24 cellular contexts compared by ENCODE assay signal in genomic region chr5:171849585-171850353, GRCh38.
"Had no signal": no experiment of that assay in that cellular context is flagged by ENCODE, and none has a peak within 500 bp of the region (broad histone marks: within the 10 kb centered on the region; RNA-seq: fewer than 3 reads in every experiment).

No MANE protein-coding gene starts in this region.

- H3K27me3 ChIP-seq: breast epithelium, esophagus squamous epithelium, hepatocyte, neutrophil, pancreas, spleen had no signal

- H3K4me2 ChIP-seq: hepatocyte had no signal

- H3K4me3 Mint-ChIP-seq: activated B cell treated with CpG ODN at 0.5 μM for 24 hours; activated CD8-positive, alpha-beta T cell treated with anti-CD3 and anti-CD28 coated beads for 36 hours; activated naive CD4-positive, alpha-beta T cell treated with anti-CD3 and anti-CD28 coated beads, Interleukin-2, amount 50 U/mL, for 24 hours; activated naive CD8-positive, alpha-beta T cell treated with anti-CD3 and anti-CD28 coated beads, Interleukin-2, amount 50 U/mL, for 24 hours; nephron; T-helper 17 cell had no signal

- H3K9me3 ChIP-seq: breast epithelium, esophagus squamous epithelium, neutrophil, pancreas, prostate gland, spleen, thoracic aorta had no signal

- DNase-seq: activated B cell treated with CpG ODN at 0.5 μM for 24 hours; activated CD4-positive, alpha-beta T cell treated with anti-CD3 and anti-CD28 coated beads, Interleukin-2, amount 50 U/mL, for 1 hour; activated CD8-positive, alpha-beta T cell treated with anti-CD3 and anti-CD28 coated beads for 36 hours; activated naive CD8-positive, alpha-beta T cell treated with anti-CD3 and anti-CD28 coated beads, Interleukin-2, amount 50 U/mL, for 24 hours; activated T-cell treated with anti-CD3 and anti-CD28 coated beads, Interleukin-2, amount 50 U/mL, for 48 hours; amygdala; effector CD8-positive, alpha-beta T cell; esophagus squamous epithelium; foreskin melanocyte; pancreas; retina; spleen; stimulated activated naive CD4-positive, alpha-beta T cell; T-helper 17 cell had no signal

- H3K4me3 ChIP-seq: breast epithelium, esophagus squamous epithelium, hepatocyte, lung, pancreas, prostate gland, spleen, thoracic aorta had no signal

- H2AFZ ChIP-seq: hepatocyte had no signal

- H3K4me1 ChIP-seq: breast epithelium, esophagus squamous epithelium, pancreas, prostate gland had no signal

- H3K36me3 ChIP-seq: breast epithelium, esophagus squamous epithelium, neutrophil, pancreas, prostate gland, thoracic aorta had no signal

- H3K27me3 Mint-ChIP-seq: activated B cell treated with CpG ODN at 0.5 μM for 24 hours; activated CD8-positive, alpha-beta T cell treated with anti-CD3 and anti-CD28 coated beads for 36 hours; activated naive CD4-positive, alpha-beta T cell treated with anti-CD3 and anti-CD28 coated beads, Interleukin-2, amount 50 U/mL, for 24 hours; activated naive CD8-positive, alpha-beta T cell treated with anti-CD3 and anti-CD28 coated beads, Interleukin-2, amount 50 U/mL, for 24 hours; T-helper 17 cell had no signal

- H3K4me1 Mint-ChIP-seq: activated B cell treated with CpG ODN at 0.5 μM for 24 hours; activated naive CD4-positive, alpha-beta T cell treated with anti-CD3 and anti-CD28 coated beads, Interleukin-2, amount 50 U/mL, for 24 hours; T-helper 17 cell had no signal

- H3K27ac ChIP-seq: breast epithelium, epithelial cell of prostate, esophagus squamous epithelium, hepatocyte, pancreas, prostate gland, spleen, thoracic aorta had no signal

- H3K27ac Mint-ChIP-seq: activated B cell treated with CpG ODN at 0.5 μM for 24 hours; activated CD8-positive, alpha-beta T cell treated with anti-CD3 and anti-CD28 coated beads for 36 hours; activated naive CD4-positive, alpha-beta T cell treated with anti-CD3 and anti-CD28 coated beads, Interleukin-2, amount 50 U/mL, for 24 hours; activated naive CD8-positive, alpha-beta T cell treated with anti-CD3 and anti-CD28 coated beads, Interleukin-2, amount 50 U/mL, for 24 hours; activated T-helper 2 cell treated with anti-CD3 and anti-CD28 coated beads, Interferon-gamma antibody, Interleukin-2, Interleukin-4, amounts not matched to agents 10 μg/mL and 5 μg/mL and 100 μg/mL, durations not matched to agents 14 hours and 24 hours and 36 hours; T-helper 17 cell had no signal

- H3K9me3 Mint-ChIP-seq: activated B cell treated with CpG ODN at 0.5 μM for 24 hours; activated CD8-positive, alpha-beta T cell treated with anti-CD3 and anti-CD28 coated beads for 36 hours; activated naive CD4-positive, alpha-beta T cell treated with anti-CD3 and anti-CD28 coated beads, Interleukin-2, amount 50 U/mL, for 24 hours; activated naive CD8-positive, alpha-beta T cell treated with anti-CD3 and anti-CD28 coated beads, Interleukin-2, amount 50 U/mL, for 24 hours; activated T-helper 2 cell treated with anti-CD3 and anti-CD28 coated beads, Interferon-gamma antibody, Interleukin-2, Interleukin-4, amounts not matched to agents 10 μg/mL and 5 μg/mL and 100 μg/mL, durations not matched to agents 14 hours and 24 hours and 36 hours; nephron had no signal

- ATAC-seq: activated CD8-positive, alpha-beta T cell treated with anti-CD3 and anti-CD28 coated beads for 36 hours; activated naive CD8-positive, alpha-beta T cell treated with anti-CD3 and anti-CD28 coated beads, Interleukin-2, amount 50 U/mL, for 24 hours; T-helper 17 cell had no signal
